ENCODE assay signal across 16 cellular contexts in the genomic region with DNA sequence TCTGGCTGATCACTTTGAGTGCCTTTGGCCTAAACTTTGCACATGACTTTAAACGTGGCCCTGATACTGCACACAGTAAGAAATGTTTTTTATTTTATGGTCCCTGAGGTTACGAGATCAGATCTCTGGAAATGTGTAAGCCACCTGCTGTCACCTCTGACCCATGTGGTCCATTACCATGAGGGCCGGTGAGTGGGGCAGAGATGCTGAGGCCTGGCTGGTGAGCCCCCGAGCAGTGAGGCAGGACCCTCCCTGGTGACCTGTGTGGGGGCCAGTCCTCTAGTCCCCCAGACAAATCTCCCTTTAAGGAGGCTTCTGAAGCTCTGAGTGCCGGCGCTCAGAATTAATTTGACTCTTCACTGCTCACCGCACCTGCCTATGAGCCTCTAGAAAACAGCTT. TPM values are rescaled to one million over a fixed set of nuclear protein-coding genes. Genes with fewer than 3 reads are reported as not detected.
"Had no signal": no experiment of that assay in that cellular context is flagged by ENCODE, and none has a peak within 500 bp of the region (broad histone marks: within the 10 kb centered on the region; RNA-seq: fewer than 3 reads in every experiment).

No MANE protein-coding gene starts in this region.

- ATAC-seq: left lobe of liver had no signal

- H3K27me3 ChIP-seq: ovary had no signal

- DNase-seq: activated CD4-positive, alpha-beta T cell treated with anti-CD3 and anti-CD28 coated beads, Interleukin-2, amount 50 U/mL, for 1 hour; activated CD4-positive, CD25-positive, alpha-beta regulatory T cell; cerebellar nuclear complex; dermis blood vessel endothelial cell; endodermal cell; glutamatergic neuron; mesendoderm; ovary; retina; small intestine; T-helper 2 cell had no signal

- H3K36me3 ChIP-seq: ovary, tibial nerve had no signal

- H3K36me3 Mint-ChIP-seq: activated naive CD8-positive, alpha-beta T cell; brain had no signal

- H3K4me3 ChIP-seq: ovary, tibial nerve had no signal

- H3K4me3 Mint-ChIP-seq: activated naive CD8-positive, alpha-beta T cell; brain; endodermal cell had no signal

- H3K9me3 Mint-ChIP-seq: endodermal cell had no signal

- H3K27me3 Mint-ChIP-seq: activated naive CD8-positive, alpha-beta T cell had no signal

- H3K9me3 ChIP-seq: ovary, tibial nerve had no signal

- H3K27ac Mint-ChIP-seq: activated naive CD8-positive, alpha-beta T cell; endodermal cell had no signal

- H3K27ac ChIP-seq: ovary had no signal

RNA-seq across cellular contexts. Expression of a gene that starts 12.4 kb away (rescaled TPM):
- polyA plus RNA-seq: neural cell had no signal

RNA-seq across cellular contexts. Expression of a gene that starts 48.0 kb away (rescaled TPM):
- total RNA-seq: dermis blood vessel endothelial cell, endodermal cell, tibial nerve had no signal
- polyA plus RNA-seq: neural cell, ovary had no signal
